Comparison of ENCODE assay signal across 8 cellular contexts in genomic region chr6:4775591-4776492, GRCh38. TPM values are rescaled to one million over a fixed set of nuclear protein-coding genes. Genes with fewer than 3 reads are reported as not detected.
DNase-seq lines count a peak whose midpoint lies in the region; TF ChIP-seq lines count a peak whose summit lies in the region.

A gene with protein sequence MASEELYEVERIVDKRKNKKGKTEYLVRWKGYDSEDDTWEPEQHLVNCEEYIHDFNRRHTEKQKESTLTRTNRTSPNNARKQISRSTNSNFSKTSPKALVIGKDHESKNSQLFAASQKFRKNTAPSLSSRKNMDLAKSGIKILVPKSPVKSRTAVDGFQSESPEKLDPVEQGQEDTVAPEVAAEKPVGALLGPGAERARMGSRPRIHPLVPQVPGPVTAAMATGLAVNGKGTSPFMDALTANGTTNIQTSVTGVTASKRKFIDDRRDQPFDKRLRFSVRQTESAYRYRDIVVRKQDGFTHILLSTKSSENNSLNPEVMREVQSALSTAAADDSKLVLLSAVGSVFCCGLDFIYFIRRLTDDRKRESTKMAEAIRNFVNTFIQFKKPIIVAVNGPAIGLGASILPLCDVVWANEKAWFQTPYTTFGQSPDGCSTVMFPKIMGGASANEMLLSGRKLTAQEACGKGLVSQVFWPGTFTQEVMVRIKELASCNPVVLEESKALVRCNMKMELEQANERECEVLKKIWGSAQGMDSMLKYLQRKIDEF (plus strand): TSS chr6:4776404. CDS start chr6:4776784, 380 bp downstream.

- H3K27ac Mint-ChIP-seq in HFFc6, result peak within 1 kb of the TSS; percentile 80
- H3K27ac Mint-ChIP-seq in activated naive CD4-positive, alpha-beta T cell treated with anti-CD3 and anti-CD28 coated beads, Interleukin-2, amount 10 ng/mL, durations not matched to agents 7 days and 5 days, result peak within 1 kb of the TSS; percentile 79

- CTCF ChIA-PET in SK-N-SH (lab: Yijun Ruan, JAX), result interaction anchor here (0.6 to 2.4 kb wide), 4 partner anchors 10 to 228 kb away, joined by 3 to 10 read pairs (median 6); partner anchors contain the start of gene RPP40
- CTCF ChIA-PET in activated naive CD4-positive, alpha-beta T cell treated with anti-CD3 and anti-CD28 coated beads, Interleukin-2, amount 10 ng/mL, durations not matched to agents 7 days and 5 days (lab: Charles Lee), result no interaction called here

- peaks cover 14% of the 10 kb centered on the region for H4K20me1 ChIP-seq in SK-N-SH (ENCODE audit: insufficient read depth)
- H4K20me1 ChIP-seq in osteoblast (ENCODE audit: insufficient read depth, low read length), result peaks cover 7% of the 10 kb centered on the region

- TF ChIP-seq RAD21 in SK-N-SH (IDR thresholded peaks at IDR 0.05; ENCODE audit: low read length), result no peak

- H3K9me2 ChIP-seq in SK-N-SH, result no peaks in the 10 kb centered on the region

- H3K27ac ChIP-seq in SK-N-SH (ENCODE audit: low read depth in 2 of 2, low read length in 1 of 2) (peak within 1 kb of the TSS in 1 of 2 experiments; percentile 68; a peak in 2 of 4 replicates), osteoblast (ENCODE audit: low read depth, low read length) (no peak within 1 kb of the TSS), temporal lobe (ENCODE audit: low read depth, low read length) (no peak within 1 kb of the TSS)

- H3F3A ChIP-seq in SK-N-SH (replicated peaks; ENCODE audit: insufficient read depth), result no peaks in the 10 kb centered on the region

- H3K4me1 Mint-ChIP-seq in HFFc6 (ENCODE audit: low read depth), result peaks cover 37% of the 10 kb centered on the region
- H3K4me1 Mint-ChIP-seq in activated naive CD4-positive, alpha-beta T cell treated with anti-CD3 and anti-CD28 coated beads, Interleukin-2, amount 10 ng/mL, durations not matched to agents 7 days and 5 days, result peaks cover 40% of the 10 kb centered on the region

- peaks cover 18% of the 10 kb centered on the region for H3K9me3 Mint-ChIP-seq in HFFc6
- peaks cover 12% of the 10 kb centered on the region for H3K9me3 Mint-ChIP-seq in activated naive CD4-positive, alpha-beta T cell treated with anti-CD3 and anti-CD28 coated beads, Interleukin-2, amount 10 ng/mL, durations not matched to agents 7 days and 5 days

- H3K36me3 ChIP-seq in SK-N-SH (replicated peaks in 1 of 2; ENCODE audit: control insufficient read depth in 1 of 2, insufficient read depth in 2 of 2, low read length in 1 of 2) (no peaks in the 10 kb centered on the region), osteoblast (ENCODE audit: insufficient read depth, low read length) (no peaks in the 10 kb centered on the region)

- peaks cover 20% of the 10 kb centered on the region for H3K36me3 Mint-ChIP-seq in HFFc6 (ENCODE audit: low read depth)
- peaks cover 14% of the 10 kb centered on the region for H3K36me3 Mint-ChIP-seq in activated naive CD4-positive, alpha-beta T cell treated with anti-CD3 and anti-CD28 coated beads, Interleukin-2, amount 10 ng/mL, durations not matched to agents 7 days and 5 days

- TF ChIP-seq EP300 in SK-N-SH (IDR thresholded peaks at IDR 0.05; ENCODE audit: borderline replicate concordance in 1 of 2, low read depth in 1 of 2, low read length in 1 of 2), result no peak

- H3K4me2 ChIP-seq in SK-N-SH, result peak within 1 kb of the TSS; percentile 81
- peak within 1 kb of the TSS; percentile 85 for H3K4me2 ChIP-seq in osteoblast (ENCODE audit: insufficient read depth, low read length)

- H2AFZ ChIP-seq in SK-N-SH (ENCODE audit: low read depth) (peak within 1 kb of the TSS; percentile 79), osteoblast (ENCODE audit: low read length) (peak within 1 kb of the TSS; percentile 85)

- POLR2A ChIA-PET in SK-N-SH (lab: Yijun Ruan, JAX), result interaction anchor here (1.0 kb wide), 1 partner anchor 228 kb away, joined by 4 read pairs; the partner anchor contains the start of gene RPP40

- peak; percentile 28 for TF ChIP-seq POLR2A in NB4 (IDR thresholded peaks at IDR 0.05; ENCODE audit: extremely low read depth, insufficient read length)

- H3K4me3 ChIP-seq in NB4 (ENCODE audit: low read depth, low read length) (peak within 1 kb of the TSS; percentile 87), SK-N-SH (ENCODE audit: low read depth in 2 of 2, low read length in 1 of 2) (peak within 1 kb of the TSS; percentile 63 to 70), osteoblast (ENCODE audit: insufficient read depth, low read length) (peak within 1 kb of the TSS; percentile 74)

- H3K4me1 ChIP-seq in SK-N-SH (ENCODE audit: control insufficient read depth in 1 of 2, insufficient read depth in 2 of 2, low read depth in 1 of 2, low read length in 1 of 2) (peaks cover 4 to 8% of the 10 kb centered on the region in 2 experiments; a peak in 3 of 4 replicates), osteoblast (ENCODE audit: insufficient read depth, low read length) (peaks cover 8% of the 10 kb centered on the region)

- H3K4me3 Mint-ChIP-seq in HFFc6, result peak within 1 kb of the TSS; percentile 90
- H3K4me3 Mint-ChIP-seq in activated naive CD4-positive, alpha-beta T cell treated with anti-CD3 and anti-CD28 coated beads, Interleukin-2, amount 10 ng/mL, durations not matched to agents 7 days and 5 days, result peak within 1 kb of the TSS; percentile 78

- H3K79me2 ChIP-seq in SK-N-SH (ENCODE audit: insufficient read depth) (peaks cover 36% of the 10 kb centered on the region), osteoblast (ENCODE audit: insufficient read depth, low read length) (peaks cover 36% of the 10 kb centered on the region)

- peaks cover 6% of the 10 kb centered on the region for H3K27me3 Mint-ChIP-seq in HFFc6 (ENCODE audit: insufficient read depth)
- peaks cover 38% of the 10 kb centered on the region for H3K27me3 Mint-ChIP-seq in activated naive CD4-positive, alpha-beta T cell treated with anti-CD3 and anti-CD28 coated beads, Interleukin-2, amount 10 ng/mL, durations not matched to agents 7 days and 5 days

- peaks cover 4% of the 10 kb centered on the region; the same call in 1 of the 2 replicates for H3K9me3 ChIP-seq in SK-N-SH
- no peaks in the 10 kb centered on the region for H3K9me3 ChIP-seq in osteoblast (ENCODE audit: low read depth, low read length)

- peak within 1 kb of the TSS; percentile 42; the same call in 1 of the 2 replicates for H3K9ac ChIP-seq in SK-N-SH

- peak; percentile 98 for DNase-seq in GM03348 (ENCODE audit: low spot score)
- peak; percentile 77 for DNase-seq in HFFc6
- peak; percentile 92 for DNase-seq in NB4 (ENCODE audit: low read depth)
- DNase-seq in SK-N-SH, result peak; percentile 97
- peak; percentile 86 for DNase-seq in activated naive CD4-positive, alpha-beta T cell treated with anti-CD3 and anti-CD28 coated beads, Interleukin-2, amount 10 ng/mL, durations not matched to agents 7 days and 5 days
- no peak for DNase-seq in glomerular endothelial cell (ENCODE audit: extremely low read depth, low read depth, low spot score)
- peak; percentile 100 for DNase-seq in osteoblast (ENCODE audit: insufficient read length, low spot score, missing footprints)

- TF ChIP-seq CTCF in HFFc6 (IDR thresholded peaks at IDR 0.05) (peak; percentile 40; the same call in 1 of the 2 replicates), NB4 (IDR thresholded peaks at IDR 0.05; ENCODE audit: low read depth, low read length) (no peak), SK-N-SH (IDR thresholded peaks at IDR 0.05) (peak; percentile 29), osteoblast (IDR thresholded peaks at IDR 0.05; ENCODE audit: extremely low read depth, low read depth, low read length) (no peak)

- no CpG with 5 or more reads among the region's 135 CpGs for WGBS in SK-N-SH (ENCODE audit: low lambda C conversion rate)

- peaks cover 6% of the 10 kb centered on the region; the same call in 1 of the 2 replicates for H3K27me3 ChIP-seq in SK-N-SH (ENCODE audit: insufficient read depth)
- peaks cover 16% of the 10 kb centered on the region for H3K27me3 ChIP-seq in osteoblast (ENCODE audit: insufficient read depth, low read length)

TF ChIP-seq in SK-N-SH, 30 proteins besides CTCF, POLR2A, EP300 and RAD21:
- TF ChIP-seq MEF2A (IDR thresholded peaks at IDR 0.05; ENCODE audit: borderline replicate concordance, low read depth), result no peak
- TF ChIP-seq TAF1 (IDR thresholded peaks at IDR 0.05; ENCODE audit: borderline replicate concordance, low read depth, low read length), result peak; percentile 28; the same call in 1 of the 2 replicates
- TF ChIP-seq MAX (IDR thresholded peaks at IDR 0.05; ENCODE audit: low read depth), result peak; percentile 21; the same call in 1 of the 2 replicates
- peak; percentile 60 for TF ChIP-seq NRF1 (IDR thresholded peaks at IDR 0.05; ENCODE audit: low read depth, low read length)
- 0 out of 2 replicates have a peak, but pooled peaks have one; percentile 20 for TF ChIP-seq MXI1 (IDR thresholded peaks at IDR 0.05; ENCODE audit: low read depth, low read length)

RNA-seq across cellular contexts. Expression of the gene that starts here (rescaled TPM):
- 10 to 100 TPM; 28.4 to 34.8 (median 33.8) TPM for total RNA-seq in HFFc6 (2021; fragmentation: NEBNext Ultra II Directional; extraction: Animal tissue kit (Norgen Biotek cat#: 25700))
- 13.3 and 14.3 TPM in 2 replicates for polyA plus RNA-seq in SK-N-SH (2012; rRNA removed)
- 16.0 and 16.6 TPM in 2 replicates for polyA plus RNA-seq in SK-N-SH (2012; cell fraction: cytosol; rRNA removed)
- 12.9 and 16.3 TPM in 2 replicates for polyA plus RNA-seq in SK-N-SH (2012; cell fraction: nucleus; rRNA removed)
- total RNA-seq in glomerular endothelial cell, result 23.3 and 28.9 TPM in 2 replicates
- 84.0 and 106 TPM in 2 replicates for total RNA-seq in osteoblast
- total RNA-seq in temporal lobe, result 12.3 TPM

Comparison
In these comparisons a context has a peak if more than half of its experiments do, and no peak if none do; other contexts are left out.
1. CTCF ChIP-seq: peak in HFFc6 (single experiment) and SK-N-SH (single experiment); none in NB4 (single experiment) and osteoblast (single experiment).
2. Peak in every context shown above with its lines, with median percentiles within 50 percentile points of each other: H3K4me3 ChIP-seq.